Comparison of ENCODE assay signal across 1 cellular context in the genomic region with DNA sequence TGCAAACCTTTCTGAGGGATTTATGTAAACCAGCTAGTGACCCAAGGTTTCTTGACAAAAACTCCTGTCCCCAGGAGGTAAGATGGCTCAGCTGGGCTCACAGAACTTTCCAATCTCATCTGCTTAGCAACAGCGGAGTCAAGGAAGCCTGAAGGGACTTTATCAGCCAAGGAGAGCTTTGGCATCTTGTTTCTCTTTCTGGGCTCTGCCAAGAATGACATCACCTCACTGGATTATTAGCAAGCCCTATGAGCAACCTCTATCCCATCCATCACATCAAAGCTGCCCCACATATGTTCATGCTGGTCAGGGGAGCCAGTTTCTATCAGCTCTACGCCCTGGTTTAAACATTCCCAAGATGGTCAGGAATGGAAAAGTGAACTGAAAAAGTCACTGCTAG.
TF ChIP-seq lines count a peak whose summit lies in the region.

No MANE protein-coding gene starts in this region.

TF ChIP-seq in IMR-90, 13 proteins besides CTCF, POLR2A, EP300 and RAD21 (continued from another document):
- TF ChIP-seq CEBPB (IDR thresholded peaks at IDR 0.05; ENCODE audit: low read depth, low read length) (peak; percentile 71), NFE2L2 (IDR thresholded peaks at IDR 0.05; ENCODE audit: low read depth, low read length) (no peak), CHD1 (IDR thresholded peaks at IDR 0.05; ENCODE audit: low read depth, low read length) (no peak), MXI1 (IDR thresholded peaks at IDR 0.05; ENCODE audit: borderline replicate concordance, low read depth, low read length) (no peak)
